8 cellular contexts compared by ENCODE assay signal in genomic region chr2:149587220-149587949, GRCh38. TPM values are rescaled to one million over a fixed set of nuclear protein-coding genes. Genes with fewer than 3 reads are reported as not detected.
DNase-seq lines count a peak whose midpoint lies in the region; ATAC-seq and TF ChIP-seq lines count a peak whose summit lies in the region.

MMADHC (minus strand) TSS chr2:149587775; CDS start chr2:149587097, 678 bp downstream.

- peak within 1 kb of the TSS; percentile 94 to 99 for H3K4me3 Mint-ChIP-seq in CD14-positive monocyte

- peaks cover 0 to 5% (median 0%) of the 10 kb centered on the region in 7 donors for H3K9me3 Mint-ChIP-seq in CD14-positive monocyte

- H3K36me3 Mint-ChIP-seq in CD14-positive monocyte, result peaks cover 21 to 25% of the 10 kb centered on the region in 2 donors

- TF ChIP-seq CTCF in CD14-positive monocyte (IDR thresholded peaks at IDR 0.05) (no peak), dorsolateral prefrontal cortex (IDR thresholded peaks at IDR 0.05 in 54 of 56, conservative IDR thresholded peaks at IDR 0.05 in 2 of 56; ENCODE audit: low read depth in 1 of 56, partially characterized antibody in 56 of 56) (peak in 26 of 56 donors; percentile 8 to 47 (median 24)), right lobe of liver (IDR thresholded peaks at IDR 0.05) (no peak)

- peaks cover 29% of the 10 kb centered on the region for H3K4me1 Mint-ChIP-seq in CD14-positive monocyte

- WGBS in right lobe of liver (ENCODE audit: insufficient coverage, low coverage, low lambda C conversion rate, missing lambda C conversion rate), result under 1% methylated on average over 19 of the region's 45 CpGs

- H3K36me3 ChIP-seq in right lobe of liver, result peaks cover 0 to 6% (median 2%) of the 10 kb centered on the region in 4 donors

- peaks cover 0 to 29% (median 9%) of the 10 kb centered on the region in 4 donors for H3K4me1 ChIP-seq in right lobe of liver

- intact Hi-C loops in CD14-positive monocyte (cut with micrococcal nuclease) (loop anchor here in 1 of 2 donors (5.0 kb wide), 1 partner anchor 1700 kb away; the partner anchor contains the start of gene NMI), dorsolateral prefrontal cortex (cut with DNase I) (no loop called here), right lobe of liver (cut with DNase I) (no loop called here)

- ATAC-seq in GM19397 (IDR thresholded peaks at IDR 0.05; ENCODE audit: unreplicated experiment) (peak; percentile 98), HG03571 (IDR thresholded peaks at IDR 0.05; ENCODE audit: unreplicated experiment) (peak; percentile 99), right lobe of liver (peak; percentile 91 to 97 (median 93))

- TF ChIP-seq POLR2A in right lobe of liver (IDR thresholded peaks at IDR 0.05), result peak; percentile 91

- peak; percentile 93 for DNase-seq in CD14-positive monocyte (ENCODE audit: low spot score)
- peak; percentile 99 for DNase-seq in NCI-H82 (lab: John Stamatoyannopoulos, UW)
- DNase-seq in activated CD4-positive, alpha-beta T cell treated with anti-CD3 and anti-CD28 coated beads, Interleukin-2, amount 50 U/mL, for 48 hours, result peak; percentile 92 to 94
- peak; percentile 84 to 96 (median 94) for DNase-seq in dorsolateral prefrontal cortex
- peak; percentile 96 to 97 (median 97) for DNase-seq in right lobe of liver
- DNase-seq in stimulated activated CD4-positive, alpha-beta T cell treated with anti-CD3 and anti-CD28 coated beads, Interleukin-4, amount 100 ng/mL, for 4 hours, result peak; percentile 90 to 93

- peaks cover 0 to 9% (median 7%) of the 10 kb centered on the region in 3 donors for H3K27me3 Mint-ChIP-seq in CD14-positive monocyte (ENCODE audit: low read depth in 3 of 3)

- H3K27me3 ChIP-seq in dorsolateral prefrontal cortex, result no peaks in the 10 kb centered on the region
- no peaks in the 10 kb centered on the region for H3K27me3 ChIP-seq in right lobe of liver

- H3K9me3 ChIP-seq in right lobe of liver, result no peaks in the 10 kb centered on the region

- H3K27ac ChIP-seq in dorsolateral prefrontal cortex (peak within 1 kb of the TSS; percentile 70 to 99 (median 95)), right lobe of liver (peak within 1 kb of the TSS; percentile 97 to 99 (median 98))

- peak within 1 kb of the TSS; percentile 97 to 100 (median 99) for H3K27ac Mint-ChIP-seq in CD14-positive monocyte

- H3K4me3 ChIP-seq in dorsolateral prefrontal cortex (peak within 1 kb of the TSS; percentile 69 to 97 (median 84)), right lobe of liver (peak within 1 kb of the TSS; percentile 73 to 86 (median 73))

RNA-seq across cellular contexts. Expression of gene MMADHC, which starts in this region (rescaled TPM):
- 100 to 1,000 TPM in 1 of 2 donors, 10 to 100 TPM in 1; 97.9 to 119 TPM for polyA plus RNA-seq in CD14-positive monocyte
- 10 to 100 TPM; 27.6 to 60.1 (median 44.0) TPM for total RNA-seq in dorsolateral prefrontal cortex
- 10 to 100 TPM; 59.9 to 84.9 (median 66.2) TPM for total RNA-seq in right lobe of liver

Comparison
In these comparisons a context has a peak if more than half of its experiments do, and no peak if none do; other contexts are left out.
1. Peak in every context shown above with its lines: DNase-seq, ATAC-seq, H3K4me3 ChIP-seq and H3K27ac ChIP-seq.